1 cellular context compared by ENCODE assay signal in genomic region chr4:102344955-102345794, GRCh38.
TF ChIP-seq lines count a peak whose summit lies in the region.

Gene SLC39A8 (minus strand): TSS chr4:102345482. CDS start chr4:102344662, 820 bp downstream.

TF ChIP-seq in GM12878, 131 proteins besides CTCF, POLR2A, EP300 and RAD21 (continued from another document):
- peak; percentile 99 for TF ChIP-seq MLLT1 (IDR thresholded peaks at IDR 0.05)
- no peak for TF ChIP-seq KDM1A (IDR thresholded peaks at IDR 0.05; ENCODE audit: borderline replicate concordance)
- TF ChIP-seq DPF2 (IDR thresholded peaks at IDR 0.05) = 0 out of 2 replicates have a peak, but pooled peaks have one; percentile 13
- TF ChIP-seq ZNF384 (IDR thresholded peaks at IDR 0.05; ENCODE audit: borderline replicate concordance, low read depth, low read length) = no peak
- no peak for TF ChIP-seq ZNF622 (IDR thresholded peaks at IDR 0.05)
